ENCODE assay signal across 11 cellular contexts in the genomic region with DNA sequence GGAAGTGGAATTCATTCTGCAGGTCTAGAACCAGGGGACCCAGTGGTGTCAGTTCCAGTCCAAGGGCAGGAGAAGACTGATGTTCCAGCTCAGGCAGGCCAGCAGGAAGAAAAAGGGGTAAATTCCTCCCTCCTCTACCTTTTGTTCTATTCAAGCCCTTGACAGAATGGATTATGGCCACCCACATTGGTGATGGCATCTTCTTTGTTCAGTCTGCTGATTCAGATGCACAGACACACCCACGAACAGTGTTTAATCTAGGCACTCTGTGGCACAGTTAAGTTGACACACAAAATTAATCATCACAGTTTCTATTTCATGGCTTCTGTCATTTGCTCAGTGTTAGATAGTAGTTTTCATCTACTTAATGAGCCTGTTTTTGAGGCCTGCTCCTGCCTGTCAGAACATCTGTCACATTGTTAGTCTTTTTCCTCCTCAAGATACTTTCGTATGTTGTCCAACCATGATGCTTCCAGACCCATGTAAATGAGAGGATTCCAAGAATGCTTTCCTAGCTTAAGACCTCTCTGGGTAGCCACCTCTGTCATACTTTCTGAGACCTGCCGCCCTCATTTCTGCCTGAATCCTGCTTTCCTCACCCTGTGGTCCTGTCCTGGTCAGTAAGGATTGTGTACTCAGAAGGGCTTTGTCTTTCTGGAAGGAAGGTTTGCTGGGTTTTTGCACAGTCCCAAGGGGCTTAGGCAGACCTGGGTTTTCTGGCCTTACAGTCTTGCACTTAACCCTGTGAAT.
DNase-seq lines count a peak whose midpoint lies in the region; ATAC-seq and TF ChIP-seq lines count a peak whose summit lies in the region.
"Had no signal": no experiment of that assay in that cellular context is flagged by ENCODE, and none has a peak within 500 bp of the region (broad histone marks: within the 10 kb centered on the region; RNA-seq: fewer than 3 reads in every experiment).

No MANE protein-coding gene starts in this region.

- H3K27me3 ChIP-seq in esophagus (ENCODE audit: control insufficient read depth in 1 of 2, insufficient read depth in 2 of 2, low read length in 2 of 2) (no peaks in the 10 kb centered on the region), heart left ventricle (no peaks in the 10 kb centered on the region), aorta (ENCODE audit: control insufficient read depth in 1 of 2, insufficient read depth in 2 of 2, low read length in 1 of 2) (no peaks in the 10 kb centered on the region)
- H3K27me3 ChIP-seq: heart right ventricle had no signal

- DNase-seq in activated CD8-positive, alpha-beta memory T cell treated with anti-CD3 and anti-CD28 coated beads, Interleukin-2, amount 50 U/mL, for 24 hours (ENCODE audit: extremely low read depth), result peak; percentile 4
- DNase-seq in activated CD8-positive, alpha-beta memory T cell treated with anti-CD3 and anti-CD28 coated beads, Interleukin-2, amount 10 ng/mL, durations not matched to agents 7 days and 5 days, result no peak
- peak; percentile 21 for DNase-seq in RWPE1 (ENCODE audit: low spot score)
- peak; percentile 6 to 19 for DNase-seq in stimulated activated CD4-positive, alpha-beta T cell treated with anti-CD3 and anti-CD28 coated beads, Interleukin-2, amount 100 ng/mL, for 24 hours
- no peak for DNase-seq in heart left ventricle
- DNase-seq in aorta, result no peak
- DNase-seq: heart right ventricle had no signal

- POLR2A ChIA-PET in RWPE1 (lab: Yijun Ruan, JAX; ENCODE audit: low non-redundant PET), result no interaction called here

- H3K4me3 Mint-ChIP-seq in activated CD8-positive, alpha-beta memory T cell treated with anti-CD3 and anti-CD28 coated beads, Interleukin-2, amount 10 ng/mL, durations not matched to agents 7 days and 5 days, result no peak overlapping the region
- H3K4me3 Mint-ChIP-seq: B cell, memory B cell had no signal

- TF ChIP-seq POLR2A in heart left ventricle (IDR thresholded peaks at IDR 0.05), result no peak

- TF ChIP-seq CTCF in RWPE1 (conservative IDR thresholded peaks at IDR 0.05; ENCODE audit: low read depth), result no peak
- no peak for TF ChIP-seq CTCF in heart left ventricle (IDR thresholded peaks at IDR 0.05)

- H3K9me3 Mint-ChIP-seq in activated CD8-positive, alpha-beta memory T cell treated with anti-CD3 and anti-CD28 coated beads, Interleukin-2, amount 10 ng/mL, durations not matched to agents 7 days and 5 days (ENCODE audit: low read depth), result no peaks in the 10 kb centered on the region

- H3K27ac Mint-ChIP-seq in activated CD8-positive, alpha-beta memory T cell treated with anti-CD3 and anti-CD28 coated beads, Interleukin-2, amount 10 ng/mL, durations not matched to agents 7 days and 5 days, result no peak overlapping the region
- H3K27ac Mint-ChIP-seq: B cell, memory B cell had no signal

- H3K36me3 ChIP-seq in esophagus (ENCODE audit: control insufficient read depth in 2 of 2, insufficient read depth in 2 of 2, low read length in 1 of 2) (no peaks in the 10 kb centered on the region), heart left ventricle (peaks cover 0 to 43% (median 7%) of the 10 kb centered on the region in 9 donors), aorta (ENCODE audit: control insufficient read depth in 1 of 2, insufficient read depth in 2 of 2, low read length in 1 of 2) (peaks cover 2% of the 10 kb centered on the region in 2 donors)

- no peaks in the 10 kb centered on the region for H3K27me3 Mint-ChIP-seq in activated CD8-positive, alpha-beta memory T cell treated with anti-CD3 and anti-CD28 coated beads, Interleukin-2, amount 10 ng/mL, durations not matched to agents 7 days and 5 days
- H3K27me3 Mint-ChIP-seq: B cell, memory B cell had no signal

- H3K9me3 ChIP-seq in esophagus (ENCODE audit: control insufficient read depth in 2 of 2, insufficient read depth in 1 of 2, low read depth in 1 of 2, low read length in 1 of 2) (no peaks in the 10 kb centered on the region), heart left ventricle (no peaks in the 10 kb centered on the region), aorta (ENCODE audit: control insufficient read depth, low read length) (no peaks in the 10 kb centered on the region)
- H3K9me3 ChIP-seq: heart right ventricle had no signal

- CTCF ChIA-PET in activated CD8-positive, alpha-beta memory T cell treated with anti-CD3 and anti-CD28 coated beads, Interleukin-2, amount 10 ng/mL, durations not matched to agents 7 days and 5 days (lab: Charles Lee), result no interaction called here
- CTCF ChIA-PET in RWPE1 (lab: Yijun Ruan, JAX), result no interaction called here

- no peak overlapping the region for H3K27ac ChIP-seq in RWPE1
- H3K27ac ChIP-seq in esophagus (ENCODE audit: low read depth in 2 of 2, low read length in 1 of 2), result peak overlapping the region; percentile 55 to 88
- H3K27ac ChIP-seq in heart left ventricle, result no peak overlapping the region
- H3K27ac ChIP-seq in aorta (ENCODE audit: low read depth in 1 of 2, low read length in 2 of 2), result no peak overlapping the region
- H3K27ac ChIP-seq: heart right ventricle had no signal

- no peak for ATAC-seq in activated CD8-positive, alpha-beta memory T cell treated with anti-CD3 and anti-CD28 coated beads, Interleukin-2, amount 10 ng/mL, durations not matched to agents 7 days and 5 days
- no peak for ATAC-seq in GM18909 (IDR thresholded peaks at IDR 0.05; ENCODE audit: poor library complexity, unreplicated experiment)
- ATAC-seq in heart left ventricle, result no peak
- no peak for ATAC-seq in aorta (ENCODE audit: low FRiP score)
- ATAC-seq: heart right ventricle had no signal

- WGBS in esophagus, 2 donors, result 60 to 61% methylated on average over 3 of the region's 3 CpGs
- 88 to 93% (median 90%) methylated on average over 3 of the region's 3 CpGs for WGBS in heart left ventricle, 4 donors
- 84 to 89% methylated on average over 3 of the region's 3 CpGs for WGBS in aorta, 2 donors

- H3K4me1 Mint-ChIP-seq in activated CD8-positive, alpha-beta memory T cell treated with anti-CD3 and anti-CD28 coated beads, Interleukin-2, amount 10 ng/mL, durations not matched to agents 7 days and 5 days, result peaks cover 13% of the 10 kb centered on the region
- H3K4me1 Mint-ChIP-seq: B cell, memory B cell had no signal

- peaks cover 0 to 3% of the 10 kb centered on the region in 2 donors for H3K4me1 ChIP-seq in esophagus (ENCODE audit: control insufficient read depth in 2 of 2, insufficient read depth in 2 of 2, low read length in 1 of 2)
- H3K4me1 ChIP-seq in heart left ventricle, result peaks cover 0 to 8% (median 0%) of the 10 kb centered on the region in 12 donors
- peaks cover 2 to 4% of the 10 kb centered on the region in 2 donors for H3K4me1 ChIP-seq in aorta (ENCODE audit: control insufficient read depth in 1 of 2, insufficient read depth in 2 of 2, low read length in 2 of 2)
- H3K4me1 ChIP-seq: heart right ventricle had no signal

- peaks cover 15% of the 10 kb centered on the region for H3K36me3 Mint-ChIP-seq in activated CD8-positive, alpha-beta memory T cell treated with anti-CD3 and anti-CD28 coated beads, Interleukin-2, amount 10 ng/mL, durations not matched to agents 7 days and 5 days

- intact Hi-C loops in heart left ventricle (cut with DNase I), result no loop called here
- intact Hi-C loops in aorta (cut with DNase I), result loop anchor here in 1 of 2 donors (10.0 kb wide), 1 partner anchor 114 kb away; no protein-coding TSS in a partner anchor

- no peak overlapping the region for H3K4me3 ChIP-seq in esophagus (ENCODE audit: low read depth in 1 of 2, low read length in 2 of 2)
- no peak overlapping the region for H3K4me3 ChIP-seq in heart left ventricle
- no peak overlapping the region for H3K4me3 ChIP-seq in aorta (ENCODE audit: low read length in 2 of 2)
- H3K4me3 ChIP-seq: heart right ventricle had no signal

Comparison
In these comparisons a context has a peak if more than half of its experiments do, and no peak if none do; other contexts are left out.
1. DNase-seq: peak in activated CD8-positive, alpha-beta memory T cell treated with anti-CD3 and anti-CD28 coated beads, Interleukin-2, amount 50 U/mL, for 24 hours (single experiment), RWPE1 (single experiment) and stimulated activated CD4-positive, alpha-beta T cell treated with anti-CD3 and anti-CD28 coated beads, Interleukin-2, amount 100 ng/mL, for 24 hours (2 of 2); none in activated CD8-positive, alpha-beta memory T cell treated with anti-CD3 and anti-CD28 coated beads, Interleukin-2, amount 10 ng/mL, durations not matched to agents 7 days and 5 days (single experiment), heart left ventricle (0 of 5) and aorta (0 of 2).
2. H3K27ac ChIP-seq: peak in esophagus (2 of 2); none in RWPE1 (single experiment), heart left ventricle (0 of 12) and aorta (0 of 2).